In genomic region chr3:102183623-102184022, GRCh38 we compare ENCODE assay signal across 23 cellular contexts.
A peak's percentile ranks its signal among the peaks of the same experiment; 100 is the strongest.
DNase-seq lines count a peak whose midpoint lies in the region; ATAC-seq and TF ChIP-seq lines count a peak whose summit lies in the region.
"Had no signal": no experiment of that assay in that cellular context is flagged by ENCODE, and none has a peak within 500 bp of the region (broad histone marks: within the 10 kb centered on the region; RNA-seq: fewer than 3 reads in every experiment).

No MANE protein-coding gene starts in this region.

- POLR2A ChIA-PET in naive thymus-derived CD8-positive, alpha-beta T cell (lab: Charles Lee): no interaction called here

- DNase-seq in H9 (no peak), body of pancreas (no peak), mesenchymal stem cell (no peak), upper lobe of right lung (no peak)
- DNase-seq in naive thymus-derived CD8-positive, alpha-beta T cell: no peak
- DNase-seq in stimulated activated effector memory CD8-positive, alpha-beta T cell treated with anti-CD3 and anti-CD28 coated beads, Interleukin-12 subunit alpha, Interleukin-12 subunit beta, amount 100 ng/mL, for 72 hours (ENCODE audit: low spot score in 2 of 2): no peak
- DNase-seq: AML-193; C1 segment of cervical spinal cord; CD8-positive, alpha-beta memory T cell; MM.1S; NCI-H1048; NCI-H1436 treated with DMSO at 0.1 percent for 48 hours; NCI-H1930; NCI-H345; NCI-H524; NCI-H774; NK-92 treated with Interleukin-12 subunit alpha and Interleukin-12 subunit beta, amount 100 ng/mL, for 24 hours had no signal

- WGBS in H9 (ENCODE audit: extremely low coverage, insufficient read length, low lambda C conversion rate): no CpG with 5 or more reads among the region's 1 CpG
- WGBS in body of pancreas, 2 donors: 81 to 95% methylated on average over 1 of the region's 1 CpG
- 88% methylated on average over 1 of the region's 1 CpG for WGBS in mesenchymal stem cell

- H2BK5ac ChIP-seq in H9 (ENCODE audit: insufficient read length, low read length) (no peak overlapping the region), mesenchymal stem cell (ENCODE audit: low read depth, low read length, poor library complexity, severe bottlenecking) (peak overlapping the region; percentile 85)

- peaks cover 0 to 2% of the 10 kb centered on the region in 2 experiments; a peak in 1 of 5 replicates for H3K9me3 Mint-ChIP-seq in H9
- H3K9me3 Mint-ChIP-seq in naive thymus-derived CD8-positive, alpha-beta T cell: peaks cover 0 to 2% (median 0%) of the 10 kb centered on the region in 9 donors
- no peaks in the 10 kb centered on the region for H3K9me3 Mint-ChIP-seq in stimulated activated effector memory CD8-positive, alpha-beta T cell treated with anti-CD3 and anti-CD28 coated beads, Interleukin-12 subunit alpha, Interleukin-12 subunit beta, amount 100 ng/mL, for 72 hours
- H3K9me3 Mint-ChIP-seq: CD8-positive, alpha-beta memory T cell had no signal

- H3K4me1 ChIP-seq in H9 (ENCODE audit: insufficient read depth, low read length): peaks cover 3% of the 10 kb centered on the region
- peaks cover 58% of the 10 kb centered on the region for H3K4me1 ChIP-seq in body of pancreas
- peaks cover 6% of the 10 kb centered on the region for H3K4me1 ChIP-seq in mesenchymal stem cell (ENCODE audit: control insufficient read depth, insufficient read depth, low read depth, low read length)
- peaks cover 50% of the 10 kb centered on the region for H3K4me1 ChIP-seq in upper lobe of right lung
- H3K4me1 ChIP-seq: HAP-1 had no signal

- H3K79me2 ChIP-seq in H9 (ENCODE audit: insufficient read depth, low read length): no peaks in the 10 kb centered on the region

- no peak for ATAC-seq in body of pancreas
- no peak for ATAC-seq in upper lobe of right lung
- ATAC-seq in HG03139 (IDR thresholded peaks at IDR 0.05; ENCODE audit: unreplicated experiment): no peak
- no peak for ATAC-seq in naive thymus-derived CD8-positive, alpha-beta T cell
- no peak for ATAC-seq in GM18868 (IDR thresholded peaks at IDR 0.05; ENCODE audit: unreplicated experiment)
- no peak for ATAC-seq in stimulated activated effector memory CD8-positive, alpha-beta T cell treated with anti-CD3 and anti-CD28 coated beads, Interleukin-12 subunit alpha, Interleukin-12 subunit beta, amount 100 ng/mL, for 72 hours
- ATAC-seq: K562, Right ventricle myocardium inferior had no signal

- H3K27ac Mint-ChIP-seq in H9: peak overlapping the region in 2 of 3 experiments; percentile 3 to 19; a peak in 2 of 7 replicates
- H3K27ac Mint-ChIP-seq in naive thymus-derived CD8-positive, alpha-beta T cell: no peak overlapping the region
- no peak overlapping the region for H3K27ac Mint-ChIP-seq in stimulated activated effector memory CD8-positive, alpha-beta T cell treated with anti-CD3 and anti-CD28 coated beads, Interleukin-12 subunit alpha, Interleukin-12 subunit beta, amount 100 ng/mL, for 72 hours

- H3K9ac ChIP-seq in H9 (ENCODE audit: extremely low read depth, insufficient read length, low read length) (no peak overlapping the region), mesenchymal stem cell (ENCODE audit: low read length) (no peak overlapping the region)

- no peak overlapping the region for H3K27ac ChIP-seq in H9 (ENCODE audit: insufficient read length, low read depth, low read length)
- peak overlapping the region in 3 of 4 donors; percentile 6 to 86 (median 41) for H3K27ac ChIP-seq in body of pancreas
- peak overlapping the region; percentile 99 for H3K27ac ChIP-seq in mesenchymal stem cell (ENCODE audit: low read length, poor library complexity, severe bottlenecking)
- H3K27ac ChIP-seq in upper lobe of right lung: peak overlapping the region; percentile 77
- H3K27ac ChIP-seq: SJSA1 had no signal

- H2BK120ac ChIP-seq in H9 (ENCODE audit: low read depth, low read length, poor library complexity, severe bottlenecking) (no peak overlapping the region), mesenchymal stem cell (ENCODE audit: low read depth, low read length) (no peak overlapping the region)

- H3K36me3 Mint-ChIP-seq in H9 (ENCODE audit: insufficient read depth in 1 of 3, low read depth in 3 of 3): no peaks in the 10 kb centered on the region
- H3K36me3 Mint-ChIP-seq in naive thymus-derived CD8-positive, alpha-beta T cell: no peaks in the 10 kb centered on the region
- no peaks in the 10 kb centered on the region for H3K36me3 Mint-ChIP-seq in stimulated activated effector memory CD8-positive, alpha-beta T cell treated with anti-CD3 and anti-CD28 coated beads, Interleukin-12 subunit alpha, Interleukin-12 subunit beta, amount 100 ng/mL, for 72 hours
- H3K36me3 Mint-ChIP-seq: CD8-positive, alpha-beta memory T cell had no signal

- no peaks in the 10 kb centered on the region for H3K9me3 ChIP-seq in H9 (ENCODE audit: control insufficient read depth, low read depth, low read length)
- no peaks in the 10 kb centered on the region for H3K9me3 ChIP-seq in body of pancreas
- no peaks in the 10 kb centered on the region for H3K9me3 ChIP-seq in mesenchymal stem cell (ENCODE audit: control insufficient read depth, low read length)
- H3K9me3 ChIP-seq in upper lobe of right lung: no peaks in the 10 kb centered on the region
- H3K9me3 ChIP-seq: HAP-1, SJSA1 had no signal

- H3K14ac ChIP-seq in H9 (ENCODE audit: insufficient read depth, low read length) (no peak overlapping the region), mesenchymal stem cell (ENCODE audit: low read length in 2 of 2) (no peak overlapping the region)

- no peak overlapping the region for H3K4me3 Mint-ChIP-seq in H9
- H3K4me3 Mint-ChIP-seq in naive thymus-derived CD8-positive, alpha-beta T cell: no peak overlapping the region
- H3K4me3 Mint-ChIP-seq in stimulated activated effector memory CD8-positive, alpha-beta T cell treated with anti-CD3 and anti-CD28 coated beads, Interleukin-12 subunit alpha, Interleukin-12 subunit beta, amount 100 ng/mL, for 72 hours: no peak overlapping the region
- H3K4me3 Mint-ChIP-seq: CD8-positive, alpha-beta memory T cell had no signal

- no peak overlapping the region for H3T11ph ChIP-seq in H9 (ENCODE audit: low read length)

- H2AFZ ChIP-seq in H9 (ENCODE audit: low read length) (no peak overlapping the region), mesenchymal stem cell (ENCODE audit: low read depth, low read length) (no peak overlapping the region)

- H3K4me3 ChIP-seq in body of pancreas: no peak overlapping the region
- H3K4me3 ChIP-seq in mesenchymal stem cell (ENCODE audit: insufficient read depth in 1 of 2, low read depth in 1 of 2, low read length in 2 of 2): no peak overlapping the region
- H3K4me3 ChIP-seq in upper lobe of right lung: no peak overlapping the region
- H3K4me3 ChIP-seq: HAP-1, K562, SJSA1 had no signal

- H2AK5ac ChIP-seq in H9 (ENCODE audit: insufficient read length, low read length) (no peak overlapping the region), mesenchymal stem cell (ENCODE audit: low read length, severe bottlenecking) (peak overlapping the region; percentile 98)

- TF ChIP-seq CTCF in H9 (conservative IDR thresholded peaks at IDR 0.05): no peak
- no peak for TF ChIP-seq CTCF in body of pancreas (IDR thresholded peaks at IDR 0.05)
- TF ChIP-seq CTCF in upper lobe of right lung (IDR thresholded peaks at IDR 0.05): no peak

- H3K23ac ChIP-seq in H9 (ENCODE audit: insufficient read length, low read depth, low read length): no peak overlapping the region
- no peak overlapping the region for H3K23ac ChIP-seq in mesenchymal stem cell (ENCODE audit: low read length in 2 of 2)

- H3K56ac ChIP-seq in H9 (ENCODE audit: insufficient read length, low read depth, low read length): no peak overlapping the region

- H3K4ac ChIP-seq in H9 (ENCODE audit: low read depth, low read length) (no peak overlapping the region), mesenchymal stem cell (ENCODE audit: low read depth in 1 of 2, low read length in 2 of 2) (no peak overlapping the region)

- TF ChIP-seq POLR2A in body of pancreas (IDR thresholded peaks at IDR 0.05): no peak

- H4K5ac ChIP-seq in H9 (ENCODE audit: insufficient read length, low read depth, low read length): no peak overlapping the region

- H4K20me1 ChIP-seq in H9 (ENCODE audit: control insufficient read depth, insufficient read depth, insufficient read length): no peaks in the 10 kb centered on the region

- intact Hi-C loops in body of pancreas (cut with DNase I) (no loop called here), upper lobe of right lung (cut with DNase I) (no loop called here)

- no peak overlapping the region for H2BK15ac ChIP-seq in H9 (ENCODE audit: low read depth, low read length)
- H2BK15ac ChIP-seq in mesenchymal stem cell (ENCODE audit: low read depth, poor library complexity, severe bottlenecking): no peak overlapping the region

- H2BK20ac ChIP-seq in H9 (ENCODE audit: low read depth, low read length, poor library complexity, severe bottlenecking): no peak overlapping the region

- H4K8ac ChIP-seq in H9 (replicated peaks; ENCODE audit: insufficient read length, low read depth, low read length): no peak overlapping the region
- no peak overlapping the region for H4K8ac ChIP-seq in mesenchymal stem cell (ENCODE audit: low read length)

- H3K36me3 ChIP-seq in body of pancreas (replicated peaks in 1 of 2; ENCODE audit: insufficient read depth in 1 of 2, low read depth in 2 of 2) (no peaks in the 10 kb centered on the region), mesenchymal stem cell (ENCODE audit: control insufficient read depth in 1 of 2, insufficient read depth in 2 of 2, low read depth in 1 of 2, low read length in 2 of 2) (no peaks in the 10 kb centered on the region), upper lobe of right lung (no peaks in the 10 kb centered on the region)
- H3K36me3 ChIP-seq: HAP-1, SJSA1 had no signal

- H4K91ac ChIP-seq in H9 (ENCODE audit: insufficient read length, low read depth, low read length) (no peak overlapping the region), mesenchymal stem cell (ENCODE audit: low read length) (no peak overlapping the region)

- H3K4me1 Mint-ChIP-seq in H9: peaks cover 14 to 19% of the 10 kb centered on the region in 2 experiments
- H3K4me1 Mint-ChIP-seq in naive thymus-derived CD8-positive, alpha-beta T cell: peaks cover 0 to 10% (median 5%) of the 10 kb centered on the region in 4 donors
- H3K4me1 Mint-ChIP-seq in stimulated activated effector memory CD8-positive, alpha-beta T cell treated with anti-CD3 and anti-CD28 coated beads, Interleukin-12 subunit alpha, Interleukin-12 subunit beta, amount 100 ng/mL, for 72 hours: no peaks in the 10 kb centered on the region
- H3K4me1 Mint-ChIP-seq: CD8-positive, alpha-beta memory T cell had no signal

- H3K23me2 ChIP-seq in H9 (ENCODE audit: insufficient read length, low read depth, low read length, poor library complexity, severe bottlenecking): no peaks in the 10 kb centered on the region

- H3K27me3 ChIP-seq in H9 (ENCODE audit: insufficient read depth, low read length) (no peaks in the 10 kb centered on the region), body of pancreas (no peaks in the 10 kb centered on the region), mesenchymal stem cell (ENCODE audit: control insufficient read depth in 1 of 2, insufficient read depth in 1 of 2, low read length in 2 of 2) (no peaks in the 10 kb centered on the region), upper lobe of right lung (no peaks in the 10 kb centered on the region)
- H3K27me3 ChIP-seq: SJSA1 had no signal

- H3K18ac ChIP-seq in H9 (ENCODE audit: insufficient read length, low read depth, low read length) (no peak overlapping the region), mesenchymal stem cell (ENCODE audit: low read depth in 1 of 2, low read length in 2 of 2) (no peak overlapping the region)

- H3K27me3 Mint-ChIP-seq in H9 (ENCODE audit: low read depth): no peaks in the 10 kb centered on the region
- no peaks in the 10 kb centered on the region for H3K27me3 Mint-ChIP-seq in naive thymus-derived CD8-positive, alpha-beta T cell
- H3K27me3 Mint-ChIP-seq: CD8-positive, alpha-beta memory T cell had no signal

- H3K4me2 ChIP-seq in H9 (ENCODE audit: insufficient read depth, insufficient read length, low read length) (no peak overlapping the region), mesenchymal stem cell (ENCODE audit: low read length, poor library complexity, severe bottlenecking) (no peak overlapping the region)

- H3K79me1 ChIP-seq in H9 (ENCODE audit: insufficient read depth, low read depth, low read length, poor library complexity, severe bottlenecking) (no peaks in the 10 kb centered on the region), mesenchymal stem cell (replicated peaks; ENCODE audit: low read length, poor library complexity, severe bottlenecking) (peaks cover 3% of the 10 kb centered on the region)

- no peak overlapping the region for H2BK12ac ChIP-seq in H9 (ENCODE audit: insufficient read length, low read depth, low read length)
- H2BK12ac ChIP-seq in mesenchymal stem cell (ENCODE audit: low read length in 2 of 2): no peak overlapping the region

Comparison
In these comparisons a context has a peak if more than half of its experiments do, and no peak if none do; other contexts are left out.
1. H3K27ac Mint-ChIP-seq: peak in H9 (2 of 3); none in naive thymus-derived CD8-positive, alpha-beta T cell (0 of 10) and stimulated activated effector memory CD8-positive, alpha-beta T cell treated with anti-CD3 and anti-CD28 coated beads, Interleukin-12 subunit alpha, Interleukin-12 subunit beta, amount 100 ng/mL, for 72 hours (single experiment).